Comparison of ENCODE assay signal across 3 cellular contexts in genomic region chr10:22210267-22210666, GRCh38.
TF ChIP-seq lines count a peak whose summit lies in the region.

No MANE protein-coding gene starts in this region.

TF ChIP-seq in HepG2, 621 proteins besides CTCF, POLR2A, EP300 and RAD21:
- TF ChIP-seq PRPF4 (IDR thresholded peaks at IDR 0.05; ENCODE audit: low read depth, low read length, poor library complexity, severe bottlenecking) (no peak), CEBPB (IDR thresholded peaks at IDR 0.05; ENCODE audit: borderline replicate concordance, low read depth, low read length) (peak; percentile 82)

TF ChIP-seq in Ishikawa, 13 proteins besides CTCF, POLR2A, EP300 and RAD21:
- TF ChIP-seq ZBTB7A (IDR thresholded peaks at IDR 0.05; ENCODE audit: low read depth) (no peak), CEBPB (IDR thresholded peaks at IDR 0.05) (peak; percentile 39; the same call in 1 of the 2 replicates)

TF ChIP-seq in K562, 482 proteins besides CTCF, POLR2A, EP300 and RAD21:
- TF ChIP-seq PURB (CRISPR knock-in tag; IDR thresholded peaks at IDR 0.05; ENCODE audit: low read depth) (no peak), ETV5 (CRISPR knock-in tag; IDR thresholded peaks at IDR 0.05; ENCODE audit: low read depth) (no peak), CEBPG (CRISPR knock-in tag; IDR thresholded peaks at IDR 0.05) (peak; percentile 39; the same call in 1 of the 2 replicates), CEBPG (tag; conservative IDR thresholded peaks at IDR 0.05 in 1 of 2, IDR thresholded peaks at IDR 0.05 in 1 of 2) (peak; percentile 51 to 96; a peak in 3 of 4 replicates), ZSCAN29 (IDR thresholded peaks at IDR 0.05) (no peak), CBX2 (IDR thresholded peaks at IDR 0.05; ENCODE audit: insufficient read depth, low read length, poor library complexity, severe bottlenecking) (no peak), ZNF23 (CRISPR knock-in tag; IDR thresholded peaks at IDR 0.05) (no peak), FOXP1 (CRISPR knock-in tag; IDR thresholded peaks at IDR 0.05) (no peak), AFF1 (IDR thresholded peaks at IDR 0.05; ENCODE audit: low read depth in 1 of 2, partially characterized antibody in 2 of 2) (no peak), IRF9 (tag; IDR thresholded peaks at IDR 0.05) (peak; percentile 57; the same call in 1 of the 2 replicates), FOXO4 (CRISPR knock-in tag; IDR thresholded peaks at IDR 0.05) (no peak), CEBPB (tag; IDR thresholded peaks at IDR 0.05) (peak; percentile 97), ZEB2 (IDR thresholded peaks at IDR 0.05) (no peak), U2AF1 (optimal IDR thresholded peaks at IDR 0.05; ENCODE audit: low read depth, low read length) (no peak), CREB3 (tag; conservative IDR thresholded peaks at IDR 0.05; ENCODE audit: low read depth) (no peak), ZNF184 (CRISPR knock-in tag; IDR thresholded peaks at IDR 0.05) (no peak)
- TF ChIP-seq, protein P1, sequence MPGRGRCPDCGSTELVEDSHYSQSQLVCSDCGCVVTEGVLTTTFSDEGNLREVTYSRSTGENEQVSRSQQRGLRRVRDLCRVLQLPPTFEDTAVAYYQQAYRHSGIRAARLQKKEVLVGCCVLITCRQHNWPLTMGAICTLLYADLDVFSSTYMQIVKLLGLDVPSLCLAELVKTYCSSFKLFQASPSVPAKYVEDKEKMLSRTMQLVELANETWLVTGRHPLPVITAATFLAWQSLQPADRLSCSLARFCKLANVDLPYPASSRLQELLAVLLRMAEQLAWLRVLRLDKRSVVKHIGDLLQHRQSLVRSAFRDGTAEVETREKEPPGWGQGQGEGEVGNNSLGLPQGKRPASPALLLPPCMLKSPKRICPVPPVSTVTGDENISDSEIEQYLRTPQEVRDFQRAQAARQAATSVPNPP (IDR thresholded peaks at IDR 0.05; ENCODE audit: borderline replicate concordance, insufficient read depth, insufficient read length): no peak
- TF ChIP-seq, protein P2, sequence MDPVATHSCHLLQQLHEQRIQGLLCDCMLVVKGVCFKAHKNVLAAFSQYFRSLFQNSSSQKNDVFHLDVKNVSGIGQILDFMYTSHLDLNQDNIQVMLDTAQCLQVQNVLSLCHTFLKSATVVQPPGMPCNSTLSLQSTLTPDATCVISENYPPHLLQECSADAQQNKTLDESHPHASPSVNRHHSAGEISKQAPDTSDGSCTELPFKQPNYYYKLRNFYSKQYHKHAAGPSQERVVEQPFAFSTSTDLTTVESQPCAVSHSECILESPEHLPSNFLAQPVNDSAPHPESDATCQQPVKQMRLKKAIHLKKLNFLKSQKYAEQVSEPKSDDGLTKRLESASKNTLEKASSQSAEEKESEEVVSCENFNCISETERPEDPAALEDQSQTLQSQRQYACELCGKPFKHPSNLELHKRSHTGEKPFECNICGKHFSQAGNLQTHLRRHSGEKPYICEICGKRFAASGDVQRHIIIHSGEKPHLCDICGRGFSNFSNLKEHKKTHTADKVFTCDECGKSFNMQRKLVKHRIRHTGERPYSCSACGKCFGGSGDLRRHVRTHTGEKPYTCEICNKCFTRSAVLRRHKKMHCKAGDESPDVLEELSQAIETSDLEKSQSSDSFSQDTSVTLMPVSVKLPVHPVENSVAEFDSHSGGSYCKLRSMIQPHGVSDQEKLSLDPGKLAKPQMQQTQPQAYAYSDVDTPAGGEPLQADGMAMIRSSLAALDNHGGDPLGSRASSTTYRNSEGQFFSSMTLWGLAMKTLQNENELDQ (CRISPR knock-in tag; IDR thresholded peaks at IDR 0.05; ENCODE audit: borderline replicate concordance): no peak
- TF ChIP-seq, protein P3, sequence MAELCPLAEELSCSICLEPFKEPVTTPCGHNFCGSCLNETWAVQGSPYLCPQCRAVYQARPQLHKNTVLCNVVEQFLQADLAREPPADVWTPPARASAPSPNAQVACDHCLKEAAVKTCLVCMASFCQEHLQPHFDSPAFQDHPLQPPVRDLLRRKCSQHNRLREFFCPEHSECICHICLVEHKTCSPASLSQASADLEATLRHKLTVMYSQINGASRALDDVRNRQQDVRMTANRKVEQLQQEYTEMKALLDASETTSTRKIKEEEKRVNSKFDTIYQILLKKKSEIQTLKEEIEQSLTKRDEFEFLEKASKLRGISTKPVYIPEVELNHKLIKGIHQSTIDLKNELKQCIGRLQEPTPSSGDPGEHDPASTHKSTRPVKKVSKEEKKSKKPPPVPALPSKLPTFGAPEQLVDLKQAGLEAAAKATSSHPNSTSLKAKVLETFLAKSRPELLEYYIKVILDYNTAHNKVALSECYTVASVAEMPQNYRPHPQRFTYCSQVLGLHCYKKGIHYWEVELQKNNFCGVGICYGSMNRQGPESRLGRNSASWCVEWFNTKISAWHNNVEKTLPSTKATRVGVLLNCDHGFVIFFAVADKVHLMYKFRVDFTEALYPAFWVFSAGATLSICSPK (IDR thresholded peaks at IDR 0.05; ENCODE audit: borderline replicate concordance): no peak
- TF ChIP-seq, protein P4, sequence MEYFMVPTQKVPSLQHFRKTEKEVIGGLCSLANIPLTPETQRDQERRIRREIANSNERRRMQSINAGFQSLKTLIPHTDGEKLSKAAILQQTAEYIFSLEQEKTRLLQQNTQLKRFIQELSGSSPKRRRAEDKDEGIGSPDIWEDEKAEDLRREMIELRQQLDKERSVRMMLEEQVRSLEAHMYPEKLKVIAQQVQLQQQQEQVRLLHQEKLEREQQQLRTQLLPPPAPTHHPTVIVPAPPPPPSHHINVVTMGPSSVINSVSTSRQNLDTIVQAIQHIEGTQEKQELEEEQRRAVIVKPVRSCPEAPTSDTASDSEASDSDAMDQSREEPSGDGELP (CRISPR knock-in tag; IDR thresholded peaks at IDR 0.05; ENCODE audit: borderline replicate concordance): no peak
- TF ChIP-seq, protein P5, sequence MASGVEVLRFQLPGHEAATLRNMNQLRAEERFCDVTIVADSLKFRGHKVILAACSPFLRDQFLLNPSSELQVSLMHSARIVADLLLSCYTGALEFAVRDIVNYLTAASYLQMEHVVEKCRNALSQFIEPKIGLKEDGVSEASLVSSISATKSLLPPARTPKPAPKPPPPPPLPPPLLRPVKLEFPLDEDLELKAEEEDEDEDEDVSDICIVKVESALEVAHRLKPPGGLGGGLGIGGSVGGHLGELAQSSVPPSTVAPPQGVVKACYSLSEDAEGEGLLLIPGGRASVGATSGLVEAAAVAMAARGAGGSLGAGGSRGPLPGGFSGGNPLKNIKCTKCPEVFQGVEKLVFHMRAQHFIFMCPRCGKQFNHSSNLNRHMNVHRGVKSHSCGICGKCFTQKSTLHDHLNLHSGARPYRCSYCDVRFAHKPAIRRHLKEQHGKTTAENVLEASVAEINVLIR (CRISPR knock-in tag; IDR thresholded peaks at IDR 0.05): no peak
- TF ChIP-seq, protein P6, sequence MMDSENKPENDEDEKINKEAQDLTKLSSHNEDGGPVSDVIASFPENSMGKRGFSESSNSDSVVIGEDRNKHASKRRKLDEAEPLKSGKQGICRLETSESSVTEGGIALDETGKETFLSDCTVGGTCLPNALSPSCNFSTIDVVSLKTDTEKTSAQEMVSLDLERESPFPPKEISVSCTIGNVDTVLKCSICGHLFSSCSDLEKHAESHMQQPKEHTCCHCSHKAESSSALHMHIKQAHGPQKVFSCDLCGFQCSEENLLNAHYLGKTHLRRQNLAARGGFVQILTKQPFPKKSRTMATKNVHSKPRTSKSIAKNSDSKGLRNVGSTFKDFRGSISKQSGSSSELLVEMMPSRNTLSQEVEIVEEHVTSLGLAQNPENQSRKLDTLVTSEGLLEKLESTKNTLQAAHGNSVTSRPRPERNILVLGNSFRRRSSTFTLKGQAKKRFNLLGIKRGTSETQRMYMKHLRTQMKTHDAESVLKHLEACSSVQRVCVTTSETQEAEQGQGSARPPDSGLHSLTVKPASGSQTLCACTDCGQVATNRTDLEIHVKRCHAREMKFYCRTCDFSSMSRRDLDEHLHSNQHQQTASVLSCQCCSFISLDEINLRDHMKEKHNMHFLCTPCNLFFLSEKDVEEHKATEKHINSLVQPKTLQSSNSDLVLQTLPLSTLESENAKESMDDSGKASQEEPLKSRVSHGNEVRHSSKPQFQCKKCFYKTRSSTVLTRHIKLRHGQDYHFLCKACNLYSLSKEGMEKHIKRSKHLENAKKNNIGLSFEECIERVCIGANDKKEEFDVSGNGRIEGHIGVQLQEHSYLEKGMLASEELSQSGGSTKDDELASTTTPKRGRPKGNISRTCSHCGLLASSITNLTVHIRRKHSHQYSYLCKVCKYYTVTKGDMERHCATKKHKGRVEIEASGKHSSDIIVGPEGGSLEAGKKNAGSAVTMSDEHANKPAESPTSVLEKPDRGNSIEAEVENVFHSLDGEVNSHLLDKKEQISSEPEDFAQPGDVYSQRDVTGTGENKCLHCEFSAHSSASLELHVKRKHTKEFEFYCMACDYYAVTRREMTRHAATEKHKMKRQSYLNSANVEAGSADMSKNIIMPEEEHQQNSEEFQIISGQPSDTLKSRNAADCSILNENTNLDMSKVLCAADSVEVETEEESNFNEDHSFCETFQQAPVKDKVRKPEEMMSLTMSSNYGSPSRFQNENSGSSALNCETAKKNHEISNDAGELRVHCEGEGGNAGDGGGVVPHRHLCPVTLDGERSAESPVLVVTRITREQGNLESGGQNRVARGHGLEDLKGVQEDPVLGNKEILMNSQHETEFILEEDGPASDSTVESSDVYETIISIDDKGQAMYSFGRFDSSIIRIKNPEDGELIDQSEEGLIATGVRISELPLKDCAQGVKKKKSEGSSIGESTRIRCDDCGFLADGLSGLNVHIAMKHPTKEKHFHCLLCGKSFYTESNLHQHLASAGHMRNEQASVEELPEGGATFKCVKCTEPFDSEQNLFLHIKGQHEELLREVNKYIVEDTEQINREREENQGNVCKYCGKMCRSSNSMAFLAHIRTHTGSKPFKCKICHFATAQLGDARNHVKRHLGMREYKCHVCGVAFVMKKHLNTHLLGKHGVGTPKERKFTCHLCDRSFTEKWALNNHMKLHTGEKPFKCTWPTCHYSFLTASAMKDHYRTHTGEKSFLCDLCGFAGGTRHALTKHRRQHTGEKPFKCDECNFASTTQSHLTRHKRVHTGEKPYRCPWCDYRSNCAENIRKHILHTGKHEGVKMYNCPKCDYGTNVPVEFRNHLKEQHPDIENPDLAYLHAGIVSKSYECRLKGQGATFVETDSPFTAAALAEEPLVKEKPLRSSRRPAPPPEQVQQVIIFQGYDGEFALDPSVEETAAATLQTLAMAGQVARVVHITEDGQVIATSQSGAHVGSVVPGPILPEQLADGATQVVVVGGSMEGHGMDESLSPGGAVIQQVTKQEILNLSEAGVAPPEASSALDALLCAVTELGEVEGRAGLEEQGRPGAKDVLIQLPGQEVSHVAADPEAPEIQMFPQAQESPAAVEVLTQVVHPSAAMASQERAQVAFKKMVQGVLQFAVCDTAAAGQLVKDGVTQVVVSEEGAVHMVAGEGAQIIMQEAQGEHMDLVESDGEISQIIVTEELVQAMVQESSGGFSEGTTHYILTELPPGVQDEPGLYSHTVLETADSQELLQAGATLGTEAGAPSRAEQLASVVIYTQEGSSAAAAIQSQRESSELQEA (IDR thresholded peaks at IDR 0.05; ENCODE audit: low read depth): no peak
